17 cellular contexts compared by ENCODE assay signal in the genomic region with DNA sequence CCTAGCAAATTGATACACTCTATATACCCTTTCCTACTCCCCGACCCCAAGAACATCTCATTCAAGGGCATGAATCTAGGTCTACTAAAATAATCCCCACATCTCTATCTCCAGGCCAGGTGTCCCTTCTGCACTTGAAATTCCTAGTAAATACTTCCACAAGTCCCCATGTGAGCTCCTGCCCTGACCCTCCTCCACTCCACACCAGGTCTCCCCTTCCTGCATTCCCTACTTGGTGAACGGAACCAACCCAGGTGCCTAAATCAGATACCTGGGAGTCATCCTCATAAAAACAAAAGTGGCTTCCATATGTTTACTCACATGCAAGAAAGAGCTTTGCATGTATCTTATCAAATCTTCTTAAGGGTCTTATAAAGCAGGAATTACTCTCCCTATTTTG.
DNase-seq lines count a peak whose midpoint lies in the region; ATAC-seq, FAIRE-seq and TF ChIP-seq lines count a peak whose summit lies in the region.
"Had no signal": no experiment of that assay in that cellular context is flagged by ENCODE, and none has a peak within 500 bp of the region (broad histone marks: within the 10 kb centered on the region; RNA-seq: fewer than 3 reads in every experiment).

No MANE protein-coding gene starts in this region.

- H3K36me3 ChIP-seq in H1 (ENCODE audit: control insufficient read depth in 2 of 4, insufficient read depth in 4 of 4, low read length in 3 of 4) (peaks cover 0 to 8% (median 2%) of the 10 kb centered on the region in 4 experiments; a peak in 2 of 8 replicates), skeletal muscle satellite cell (ENCODE audit: insufficient read depth, low read length) (no peaks in the 10 kb centered on the region)
- H3K36me3 ChIP-seq: prostate gland, transverse colon had no signal

- peaks cover 30% of the 10 kb centered on the region for H3K36me3 Mint-ChIP-seq in activated naive CD4-positive, alpha-beta T cell treated with anti-CD3 and anti-CD28 coated beads, Interleukin-2, amount 50 U/mL, for 24 hours
- peaks cover 36% of the 10 kb centered on the region for H3K36me3 Mint-ChIP-seq in T-cell

- no peak overlapping the region for H3K27ac ChIP-seq in H1 (ENCODE audit: low read depth, low read length)
- H3K27ac ChIP-seq: prostate gland, transverse colon had no signal

- no peak for ATAC-seq in T-cell (replicated peaks in 1 of 4)
- ATAC-seq in HG03039 (IDR thresholded peaks at IDR 0.05; ENCODE audit: unreplicated experiment), result no peak

- H3K9ac ChIP-seq in H1 (replicated peaks in 1 of 4; ENCODE audit: extremely low read depth in 1 of 4, low read depth in 3 of 4, low read length in 3 of 4) (no peak overlapping the region), skeletal muscle satellite cell (ENCODE audit: low read depth, low read length) (peak overlapping the region; percentile 64)

- H3K23me2 ChIP-seq in H1 (ENCODE audit: low read depth, low read length), result no peaks in the 10 kb centered on the region

- H3K27me3 ChIP-seq in H1 (replicated peaks in 1 of 4; ENCODE audit: control insufficient read depth in 3 of 4, extremely low read depth in 1 of 4, insufficient read depth in 3 of 4, low read length in 3 of 4), result no peaks in the 10 kb centered on the region
- H3K27me3 ChIP-seq in skeletal muscle satellite cell (ENCODE audit: control insufficient read depth, insufficient read depth, low read length), result no peaks in the 10 kb centered on the region
- H3K27me3 ChIP-seq: transverse colon had no signal

- TF ChIP-seq POLR2A in H1 (IDR thresholded peaks at IDR 0.05; ENCODE audit: control extremely low read depth in 1 of 2, low read depth in 2 of 2, low read length in 2 of 2), result no peak

- no peaks in the 10 kb centered on the region for H3K9me3 Mint-ChIP-seq in activated naive CD4-positive, alpha-beta T cell treated with anti-CD3 and anti-CD28 coated beads, Interleukin-2, amount 50 U/mL, for 24 hours
- no peaks in the 10 kb centered on the region for H3K9me3 Mint-ChIP-seq in T-cell

- H3K27me3 Mint-ChIP-seq in activated naive CD4-positive, alpha-beta T cell treated with anti-CD3 and anti-CD28 coated beads, Interleukin-2, amount 50 U/mL, for 24 hours, result no peaks in the 10 kb centered on the region
- no peaks in the 10 kb centered on the region for H3K27me3 Mint-ChIP-seq in T-cell

- H3K23ac ChIP-seq in H1 (ENCODE audit: insufficient read length), result no peak overlapping the region

- H3K4ac ChIP-seq in H1 (replicated peaks; ENCODE audit: insufficient read length, low read depth, low read length), result no peak overlapping the region

- no peak overlapping the region for H2BK5ac ChIP-seq in H1 (ENCODE audit: low read depth, low read length)

- H3K4me3 ChIP-seq in H1 (ENCODE audit: extremely low read depth in 1 of 4, insufficient read depth in 2 of 4, low read depth in 3 of 4, low read length in 4 of 4) (no peak overlapping the region; a peak in 1 of 8 replicates), skeletal muscle satellite cell (ENCODE audit: low read length) (no peak overlapping the region)
- H3K4me3 ChIP-seq: prostate gland, transverse colon had no signal

- peaks cover 0 to 3% of the 10 kb centered on the region in 2 experiments for H4K20me1 ChIP-seq in H1 (replicated peaks in 1 of 2; ENCODE audit: control insufficient read depth in 1 of 2, insufficient read depth in 2 of 2, low read length in 2 of 2)

- no peak for TF ChIP-seq EP300 in H1 (IDR thresholded peaks at IDR 0.05; ENCODE audit: borderline replicate concordance in 1 of 2, low read depth in 2 of 2, low read length in 2 of 2)

- H3K14ac ChIP-seq in H1 (ENCODE audit: insufficient read length), result no peak overlapping the region

- no peak overlapping the region for H4K5ac ChIP-seq in H1 (ENCODE audit: insufficient read length, low read depth, low read length)

- H2BK15ac ChIP-seq in H1 (ENCODE audit: low read length), result no peak overlapping the region

- WGBS in H1 (ENCODE audit: extremely low coverage in 1 of 2, insufficient coverage in 1 of 2, insufficient read length in 1 of 2, insufficient replicate concordance in 2 of 2, low coverage in 1 of 2, low lambda C conversion rate in 2 of 2, missing lambda C conversion rate in 1 of 2), 2 experiments, result 82% methylated on average over 2 of the region's 2 CpGs; no CpG with 5 or more reads in 1 of the 2 experiments

- peaks cover 6% of the 10 kb centered on the region; the same call in 1 of the 2 replicates for H3K79me1 ChIP-seq in H1 (ENCODE audit: low read depth, low read length)

- H3K4me3 Mint-ChIP-seq in activated naive CD4-positive, alpha-beta T cell treated with anti-CD3 and anti-CD28 coated beads, Interleukin-2, amount 50 U/mL, for 24 hours, result peak overlapping the region; percentile 12
- H3K4me3 Mint-ChIP-seq in T-cell, result peak overlapping the region in 1 of 3 donors; percentile 45

- no peak for TF ChIP-seq CTCF in H1 (IDR thresholded peaks at IDR 0.05; ENCODE audit: control extremely low read depth in 1 of 3, insufficient read depth in 1 of 3, low read depth in 1 of 3, low read length in 3 of 3)

- H3K79me2 ChIP-seq in H1 (ENCODE audit: control insufficient read depth in 1 of 2, insufficient read depth in 2 of 2, low read length in 2 of 2), result peaks cover 0 to 85% of the 10 kb centered on the region in 2 experiments; a peak in 3 of 4 replicates

- CTCF ChIA-PET in T-cell (lab: Charles Lee) (interaction anchor here (0.6 to 1.4 kb wide), 4 partner anchors 40 to 186 kb away, joined by 3 to 8 read pairs (median 4); partner anchors contain the start of gene STK17A (in 1 of the 2)), H1 (lab: Charles Lee; ENCODE audit: partially characterized antibody) (interaction anchor here (0.6 to 1.8 kb wide), 3 partner anchors 21 to 642 kb away, joined by 3 to 5 read pairs (median 5); no protein-coding TSS in a partner anchor)

- H2BK20ac ChIP-seq in H1 (ENCODE audit: low read length), result no peak overlapping the region

- TF ChIP-seq RAD21 in H1 (IDR thresholded peaks at IDR 0.05 in 1 of 2, conservative IDR thresholded peaks at IDR 0.05 in 1 of 2; ENCODE audit: low read depth in 2 of 2, low read length in 2 of 2), result no peak

- H3K18ac ChIP-seq in H1 (ENCODE audit: extremely low read depth, low read length), result no peak overlapping the region

- peak overlapping the region in 1 of 2 experiments; percentile 24; a peak in 1 of 4 replicates for H3K4me2 ChIP-seq in H1 (ENCODE audit: insufficient read depth in 1 of 2, low read depth in 2 of 2, low read length in 2 of 2)
- H3K4me2 ChIP-seq in skeletal muscle satellite cell (ENCODE audit: low read length), result no peak overlapping the region

- no peaks in the 10 kb centered on the region for H3K9me3 ChIP-seq in H1 (ENCODE audit: insufficient read depth in 2 of 2, low read depth in 1 of 2, low read length in 1 of 2)
- no peaks in the 10 kb centered on the region for H3K9me3 ChIP-seq in skeletal muscle satellite cell (replicated peaks; ENCODE audit: low read length)
- H3K9me3 ChIP-seq: prostate gland, transverse colon had no signal

- no peak overlapping the region for H2BK120ac ChIP-seq in H1 (replicated peaks; ENCODE audit: low read depth, low read length)

- POLR2A ChIA-PET in T-cell (lab: Charles Lee), result interaction anchor here in 1 of 2 donors (0.8 to 0.9 kb wide), 2 partner anchors 9 to 76 kb away, joined by 3 read pairs; no protein-coding TSS in a partner anchor
- POLR2A ChIA-PET in H1 (lab: Charles Lee; ENCODE audit: partially characterized antibody), result interaction anchor here (0.7 to 1.8 kb wide), 5 partner anchors 9 to 77 kb away, joined by 3 to 8 read pairs (median 4); partner anchors contain the start of gene STK17A

- peaks cover 73% of the 10 kb centered on the region for H3K4me1 Mint-ChIP-seq in activated naive CD4-positive, alpha-beta T cell treated with anti-CD3 and anti-CD28 coated beads, Interleukin-2, amount 50 U/mL, for 24 hours
- peaks cover 58 to 85% (median 68%) of the 10 kb centered on the region in 3 donors for H3K4me1 Mint-ChIP-seq in T-cell

- no peak for DNase-seq in activated naive CD4-positive, alpha-beta T cell (lab: John Stamatoyannopoulos, UW)
- DNase-seq in T-cell (no peak), H1 (ENCODE audit: low read depth in 1 of 2, low spot score in 2 of 2) (no peak), pons (ENCODE audit: low spot score) (no peak), NCI-H510A treated with DMSO at 0.1 percent for 48 hours (lab: John Stamatoyannopoulos, UW) (no peak)
- DNase-seq: aorta, DMS153, HCEC 1CT, NCI-H2029 treated with DMSO at 0.1 percent for 48 hours, NCI-H526, RPMI8226, T1000, transverse colon had no signal

- no peak overlapping the region for H3K56ac ChIP-seq in H1 (replicated peaks; ENCODE audit: insufficient read length, low read depth, low read length)

- no peak overlapping the region for H2AK5ac ChIP-seq in H1 (ENCODE audit: low read depth, low read length)

- peak overlapping the region; percentile 87 for H3K27ac Mint-ChIP-seq in activated naive CD4-positive, alpha-beta T cell treated with anti-CD3 and anti-CD28 coated beads, Interleukin-2, amount 50 U/mL, for 24 hours
- peak overlapping the region; percentile 69 to 94 for H3K27ac Mint-ChIP-seq in T-cell

- H4K91ac ChIP-seq in H1 (replicated peaks; ENCODE audit: insufficient read length, low read length), result no peak overlapping the region

- no peak overlapping the region for H2BK12ac ChIP-seq in H1 (ENCODE audit: low read depth, low read length)

- no peak overlapping the region for H4K8ac ChIP-seq in H1 (ENCODE audit: extremely low read depth, insufficient read depth, low read length)

- H3K4me1 ChIP-seq in H1 (replicated peaks in 1 of 4; ENCODE audit: control insufficient read depth in 3 of 4, insufficient read depth in 4 of 4, low read length in 3 of 4) (peaks cover 1 to 17% (median 12%) of the 10 kb centered on the region in 4 experiments; a peak in 6 of 7 replicates), skeletal muscle satellite cell (ENCODE audit: control insufficient read depth, insufficient read depth, low read length) (peaks cover 24% of the 10 kb centered on the region)
- H3K4me1 ChIP-seq: prostate gland had no signal

- FAIRE-seq in H1 (lab: Jason Lieb, UNC), result no peak

- no peak overlapping the region for H2AFZ ChIP-seq in H1 (ENCODE audit: low read length)

TF ChIP-seq in H1, 55 proteins besides CTCF, POLR2A, EP300 and RAD21 (continues in another document):
- TF ChIP-seq KDM5A (IDR thresholded peaks at IDR 0.05; ENCODE audit: low read length) (no peak), USF2 (IDR thresholded peaks at IDR 0.05; ENCODE audit: low read length) (no peak)
- TF ChIP-seq, protein P1, sequence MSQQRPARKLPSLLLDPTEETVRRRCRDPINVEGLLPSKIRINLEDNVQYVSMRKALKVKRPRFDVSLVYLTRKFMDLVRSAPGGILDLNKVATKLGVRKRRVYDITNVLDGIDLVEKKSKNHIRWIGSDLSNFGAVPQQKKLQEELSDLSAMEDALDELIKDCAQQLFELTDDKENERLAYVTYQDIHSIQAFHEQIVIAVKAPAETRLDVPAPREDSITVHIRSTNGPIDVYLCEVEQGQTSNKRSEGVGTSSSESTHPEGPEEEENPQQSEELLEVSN (IDR thresholded peaks at IDR 0.05), result no peak
